In the genomic region with DNA sequence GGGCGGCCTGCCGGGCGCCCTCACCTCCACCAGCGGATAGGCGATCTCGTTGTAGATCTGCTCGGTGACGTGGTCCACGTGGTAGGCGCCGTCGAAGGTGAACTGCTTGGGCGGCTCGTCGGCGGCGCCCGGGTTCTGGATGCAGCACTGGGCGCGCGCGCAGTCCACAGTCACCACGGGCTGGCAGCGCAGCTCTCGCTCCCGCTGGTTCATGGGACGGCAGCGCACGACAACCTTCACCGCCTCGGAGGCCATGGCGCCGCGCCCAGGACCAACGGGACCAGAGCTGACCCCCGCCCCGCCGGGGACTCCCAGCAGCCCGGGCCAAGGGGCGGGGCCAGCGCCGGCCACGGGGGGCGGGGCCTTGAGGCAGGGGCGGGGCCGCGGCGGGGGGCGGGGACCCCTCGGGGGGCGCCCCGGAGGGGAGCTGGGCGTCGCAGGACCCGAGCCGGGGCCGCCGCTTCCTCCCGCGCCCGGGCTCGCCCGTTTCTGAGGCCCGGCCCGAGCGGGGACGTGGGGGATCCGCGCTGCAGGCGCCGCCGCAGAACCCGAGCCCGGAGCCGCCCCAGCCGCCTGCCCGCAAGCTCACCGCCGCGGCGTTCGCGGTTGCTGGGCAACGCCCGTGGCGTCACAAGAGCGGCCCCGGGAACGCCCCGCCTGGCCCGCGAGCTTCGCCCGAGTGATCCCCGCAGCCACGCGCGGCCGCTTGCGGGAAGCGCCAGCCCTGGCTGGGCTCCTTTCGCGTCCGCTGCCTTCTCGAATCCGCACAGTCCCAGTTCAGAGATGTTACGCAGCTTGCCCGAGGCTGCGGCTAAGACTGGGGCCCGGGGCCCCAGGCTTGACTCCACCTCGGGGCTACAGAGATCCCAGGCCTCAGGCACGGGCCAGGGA, we compare ENCODE assay signal across 8 cellular contexts. TPM values are rescaled to one million over a fixed set of nuclear protein-coding genes. Genes with fewer than 3 reads are reported as not detected.
DNase-seq lines count a peak whose midpoint lies in the region; ATAC-seq and TF ChIP-seq lines count a peak whose summit lies in the region.

A gene (minus strand): TSS at position 556 of the 891 bp plus-strand sequence. CDS start 301 bp downstream, at position 255.

- H3K36me3 ChIP-seq in endodermal cell (ENCODE audit: control insufficient read depth, insufficient read depth, low read length) = no peaks in the 10 kb centered on the region
- H3K36me3 ChIP-seq in mesendoderm (ENCODE audit: control insufficient read depth, insufficient read depth, low read length) = no peaks in the 10 kb centered on the region

- 6 to 13% methylated on average over 24 to 111 of the region's 112 CpGs for WGBS in endodermal cell (ENCODE audit: insufficient coverage in 1 of 2, insufficient read length in 1 of 2), 2 experiments
- no CpG with 5 or more reads among the region's 112 CpGs for WGBS in mesendoderm (ENCODE audit: extremely low coverage, insufficient coverage, low lambda C conversion rate)

- H3K79me1 ChIP-seq in mesendoderm (ENCODE audit: low read length) = no peaks in the 10 kb centered on the region

- H3K27ac ChIP-seq in endodermal cell (ENCODE audit: low read depth, low read length) (no peak within 1 kb of the TSS), mesendoderm (ENCODE audit: low read depth, low read length) (no peak within 1 kb of the TSS)

- no peak for TF ChIP-seq CTCF in endodermal cell (conservative IDR thresholded peaks at IDR 0.05)

- no peak within 1 kb of the TSS for H3K18ac ChIP-seq in mesendoderm (ENCODE audit: low read length)

- H3K4me3 ChIP-seq in endodermal cell (ENCODE audit: low read length) (peak within 1 kb of the TSS; percentile 73), mesendoderm (ENCODE audit: low read length) (peak within 1 kb of the TSS; percentile 19)

- H3K4me1 Mint-ChIP-seq in endodermal cell = no peaks in the 10 kb centered on the region

- H3K9me3 ChIP-seq in endodermal cell (ENCODE audit: control insufficient read depth, low read length) = no peaks in the 10 kb centered on the region

- no peak within 1 kb of the TSS for H4K5ac ChIP-seq in mesendoderm (ENCODE audit: low read length)

- H3K4me3 Mint-ChIP-seq in endodermal cell = peak within 1 kb of the TSS; percentile 58

- H2BK5ac ChIP-seq in mesendoderm (ENCODE audit: low read length) = no peak within 1 kb of the TSS

- H3K23ac ChIP-seq in mesendoderm (ENCODE audit: low read length) = no peak within 1 kb of the TSS

- no peaks in the 10 kb centered on the region for H3K79me2 ChIP-seq in mesendoderm (ENCODE audit: control insufficient read depth, insufficient read depth, low read length)

- ATAC-seq in HG02623 (IDR thresholded peaks at IDR 0.05; ENCODE audit: unreplicated experiment) = no peak

- no peak within 1 kb of the TSS for H3K9ac ChIP-seq in endodermal cell (ENCODE audit: extremely low read depth, low read length, poor library complexity, severe bottlenecking)
- peak within 1 kb of the TSS; percentile 53 for H3K9ac ChIP-seq in mesendoderm (ENCODE audit: low read length)

- DNase-seq in NCI-H1417 (lab: John Stamatoyannopoulos, UW) (peak; percentile 31 to 76 (median 74)), NCI-H1417 treated with DMSO at 0.1 percent for 48 hours (lab: John Stamatoyannopoulos, UW) (no peak), NCI-H226 (peak; percentile 79), endodermal cell (peak; percentile 91), mesendoderm (peak; percentile 76)
- peak; percentile 24 to 35 for DNase-seq in activated CD8-positive, alpha-beta memory T cell treated with anti-CD3 and anti-CD28 coated beads for 4 hours (ENCODE audit: low read depth in 2 of 2)
- DNase-seq in stimulated activated CD8-positive, alpha-beta memory T cell treated with anti-CD3 and anti-CD28 coated beads, Interleukin-4, amount 100 ng/mL, for 24 hours (ENCODE audit: low read depth) = peak; percentile 48

- peak within 1 kb of the TSS; percentile 17 for H3K27ac Mint-ChIP-seq in endodermal cell

- peak within 1 kb of the TSS; percentile 82 for H3K56ac ChIP-seq in mesendoderm (ENCODE audit: low read length)

- no peak within 1 kb of the TSS for H4K8ac ChIP-seq in mesendoderm (ENCODE audit: low read depth, low read length)

- H3K36me3 Mint-ChIP-seq in endodermal cell (ENCODE audit: low read depth) = no peaks in the 10 kb centered on the region

- H3K4me2 ChIP-seq in mesendoderm (ENCODE audit: low read length) = peak within 1 kb of the TSS; percentile 67

- peaks cover 33% of the 10 kb centered on the region for H3K27me3 Mint-ChIP-seq in endodermal cell (ENCODE audit: insufficient read depth)

- no peak within 1 kb of the TSS for H2AK5ac ChIP-seq in mesendoderm (ENCODE audit: low read length)

- no peaks in the 10 kb centered on the region for H3K4me1 ChIP-seq in endodermal cell (ENCODE audit: control insufficient read depth, insufficient read depth, low read length)
- no peaks in the 10 kb centered on the region for H3K4me1 ChIP-seq in mesendoderm (ENCODE audit: control insufficient read depth, low read depth, low read length)

- H3K9me3 Mint-ChIP-seq in endodermal cell = no peaks in the 10 kb centered on the region

- no peak within 1 kb of the TSS for H3K4ac ChIP-seq in mesendoderm (ENCODE audit: low read depth, low read length)

- no peak within 1 kb of the TSS for H2BK15ac ChIP-seq in mesendoderm (replicated peaks; ENCODE audit: low read depth)

- no peak within 1 kb of the TSS for H2BK120ac ChIP-seq in mesendoderm (ENCODE audit: low read depth, low read length)

- H3K27me3 ChIP-seq in endodermal cell (ENCODE audit: control insufficient read depth, insufficient read depth, low read length, poor library complexity, severe bottlenecking) (peaks cover 24% of the 10 kb centered on the region), mesendoderm (ENCODE audit: insufficient read depth, low read length, poor library complexity) (no peaks in the 10 kb centered on the region)

RNA-seq across cellular contexts. Expression of the gene that starts here (rescaled TPM):
- total RNA-seq in endodermal cell = 1 to 10 TPM; 4.2 to 8.0 TPM
- polyA plus RNA-seq in endodermal cell (2013, experiment 1 of 2) = 7.4 TPM
- 5.7 TPM for polyA plus RNA-seq in endodermal cell (2013, experiment 2 of 2)
- polyA plus RNA-seq in mesendoderm (2013, experiment 1 of 2) = 2.7 TPM
- polyA plus RNA-seq in mesendoderm (2013, experiment 2 of 2) = 2.1 TPM
